ENCODE assay signal across 8 cellular contexts in genomic region chr2:23436346-23437099, GRCh38. TPM values are rescaled to one million over a fixed set of nuclear protein-coding genes. Genes with fewer than 3 reads are reported as not detected.
A peak's percentile ranks its signal among the peaks of the same experiment; 100 is the strongest.
DNase-seq lines count a peak whose midpoint lies in the region; ATAC-seq and TF ChIP-seq lines count a peak whose summit lies in the region.

No MANE protein-coding gene starts in this region.

- H3K4me3 Mint-ChIP-seq in activated CD8-positive, alpha-beta T cell treated with anti-CD3 and anti-CD28 coated beads for 36 hours: no peak overlapping the region

- H3K36me3 Mint-ChIP-seq in activated CD8-positive, alpha-beta T cell treated with anti-CD3 and anti-CD28 coated beads for 36 hours (ENCODE audit: low read depth): no peaks in the 10 kb centered on the region

- no peak overlapping the region for H3K23ac ChIP-seq in IMR-90 (ENCODE audit: low read depth, low read length)

- peaks cover 12 to 20% of the 10 kb centered on the region in 2 experiments; a peak in 3 of 4 replicates for H3K79me1 ChIP-seq in IMR-90 (ENCODE audit: low read depth in 1 of 2, low read length in 2 of 2)

- ATAC-seq in IMR-90 (ENCODE audit: low read depth) (no peak), HG02840 (IDR thresholded peaks at IDR 0.05; ENCODE audit: low FRiP score, unreplicated experiment) (no peak), GM19455 (IDR thresholded peaks at IDR 0.05; ENCODE audit: unreplicated experiment) (no peak), HG03196 (IDR thresholded peaks at IDR 0.05; ENCODE audit: unreplicated experiment) (no peak)
- ATAC-seq in activated CD8-positive, alpha-beta T cell treated with anti-CD3 and anti-CD28 coated beads for 36 hours: peak; percentile 99

- H3K27me3 ChIP-seq in IMR-90 (ENCODE audit: control insufficient read depth, insufficient read depth, low read length) (no peaks in the 10 kb centered on the region), hepatocyte (no peaks in the 10 kb centered on the region)

- CTCF ChIA-PET in IMR-90 (lab: Yijun Ruan, JAX): interaction anchor here (1.2 kb wide), 1 partner anchor 36 kb away, joined by 4 read pairs; no protein-coding TSS in a partner anchor
- CTCF ChIA-PET in activated CD8-positive, alpha-beta T cell treated with anti-CD3 and anti-CD28 coated beads for 36 hours (lab: Charles Lee): interaction anchor here (1.5 kb wide), 1 partner anchor 130 kb away, joined by 5 read pairs; no protein-coding TSS in a partner anchor

- peaks cover 9% of the 10 kb centered on the region for H3K4me1 Mint-ChIP-seq in activated CD8-positive, alpha-beta T cell treated with anti-CD3 and anti-CD28 coated beads for 36 hours (ENCODE audit: low read depth)

- H2BK15ac ChIP-seq in IMR-90 (ENCODE audit: low read depth, low read length): no peak overlapping the region

- no peak overlapping the region for H4K91ac ChIP-seq in IMR-90 (ENCODE audit: insufficient read depth, low read depth, low read length)

- H4K8ac ChIP-seq in IMR-90 (ENCODE audit: low read depth in 2 of 2, low read length in 2 of 2): no peak overlapping the region

- POLR2A ChIA-PET in IMR-90 (lab: Charles Lee; ENCODE audit: unreplicated experiment): no interaction called here
- POLR2A ChIA-PET in activated CD8-positive, alpha-beta T cell treated with anti-CD3 and anti-CD28 coated beads for 36 hours (lab: Charles Lee): interaction anchor here (0.8 kb wide), 1 partner anchor 24 kb away, joined by 3 read pairs; no protein-coding TSS in a partner anchor

- H3K79me2 ChIP-seq in hepatocyte: no peaks in the 10 kb centered on the region

- no peak overlapping the region for H3K18ac ChIP-seq in IMR-90 (ENCODE audit: low read depth, low read length)

- no peaks in the 10 kb centered on the region for H3K9me2 ChIP-seq in hepatocyte (replicated peaks; ENCODE audit: insufficient read depth)

- no TSS peak for BruUV-seq in IMR-90 (replicated peaks; lab: Mats Ljungman, UMichigan)

- H2AK5ac ChIP-seq in IMR-90 (ENCODE audit: low read depth, low read length): no peak overlapping the region; the same call in 1 of the 2 replicates

- TF ChIP-seq RAD21 in IMR-90 (IDR thresholded peaks at IDR 0.05; ENCODE audit: low read length): no peak

- H4K20me1 ChIP-seq in IMR-90 (ENCODE audit: insufficient read depth, low read length) (no peaks in the 10 kb centered on the region), hepatocyte (ENCODE audit: insufficient read depth, poor library complexity, severe bottlenecking) (no peaks in the 10 kb centered on the region)

- H3K27ac ChIP-seq in IMR-90 (ENCODE audit: insufficient read depth, low read length) (no peak overlapping the region), hepatocyte (no peak overlapping the region)

- no peak overlapping the region for H2BK120ac ChIP-seq in IMR-90 (ENCODE audit: low read depth, low read length)

- no peak overlapping the region for H3K9ac ChIP-seq in IMR-90 (ENCODE audit: low read depth, low read length)

- in situ Hi-C loops in IMR-90 (cut with MboI; ENCODE audit: low sequenced_read_pairs): no loop called here

- WGBS in IMR-90 (ENCODE audit: extremely low coverage in 2 of 2, insufficient read length in 1 of 2), 2 experiments: 83% methylated on average over 12 of the region's 16 CpGs; no CpG with 5 or more reads in 1 of the 2 experiments
- WGBS in hepatocyte (ENCODE audit: low lambda C conversion rate, missing lambda C conversion rate): 62% methylated on average over 16 of the region's 16 CpGs

- H3K9me3 ChIP-seq in IMR-90 (ENCODE audit: control insufficient read depth, insufficient read depth, low read length): peaks cover 2% of the 10 kb centered on the region
- H3K9me3 ChIP-seq in hepatocyte (ENCODE audit: low read depth): no peaks in the 10 kb centered on the region

- no peak overlapping the region for H3K27ac Mint-ChIP-seq in activated CD8-positive, alpha-beta T cell treated with anti-CD3 and anti-CD28 coated beads for 36 hours

- H4K5ac ChIP-seq in IMR-90 (ENCODE audit: low read depth, low read length): no peak overlapping the region

- DNase-seq in IMR-90 (peak; percentile 34), hepatocyte (ENCODE audit: low spot score) (no peak), GOT3 (lab: John Stamatoyannopoulos, UW) (no peak)
- DNase-seq in activated CD8-positive, alpha-beta T cell treated with anti-CD3 and anti-CD28 coated beads for 36 hours: peak; percentile 65
- DNase-seq in stimulated activated CD4-positive, alpha-beta T cell treated with anti-CD3 and anti-CD28 coated beads, Interleukin-4, amount 100 ng/mL, for 24 hours: peak; percentile 41

- no peak overlapping the region for H2AFZ ChIP-seq in IMR-90 (replicated peaks; ENCODE audit: low read length, poor library complexity)
- no peak overlapping the region for H2AFZ ChIP-seq in hepatocyte

- no peak overlapping the region for H3K4me3 ChIP-seq in IMR-90 (ENCODE audit: insufficient read depth, low read depth, low read length)
- no peak overlapping the region for H3K4me3 ChIP-seq in hepatocyte

- H3K14ac ChIP-seq in IMR-90 (replicated peaks; ENCODE audit: low read depth, low read length): no peak overlapping the region

- no peak overlapping the region for H2BK5ac ChIP-seq in IMR-90 (ENCODE audit: low read depth, low read length, poor library complexity, severe bottlenecking)

- no peak overlapping the region for H2AK9ac ChIP-seq in IMR-90 (replicated peaks; ENCODE audit: low read depth, low read length, poor library complexity)

- no peaks in the 10 kb centered on the region for H3K9me3 Mint-ChIP-seq in activated CD8-positive, alpha-beta T cell treated with anti-CD3 and anti-CD28 coated beads for 36 hours

- H3K56ac ChIP-seq in IMR-90 (ENCODE audit: extremely low read depth, insufficient read depth, low read length): no peak overlapping the region

- peaks cover 11% of the 10 kb centered on the region for H3K4me1 ChIP-seq in IMR-90 (ENCODE audit: control insufficient read depth, insufficient read depth, low read length)
- H3K4me1 ChIP-seq in hepatocyte (ENCODE audit: insufficient read depth): no peaks in the 10 kb centered on the region

- H3K36me3 ChIP-seq in IMR-90 (ENCODE audit: control insufficient read depth, insufficient read depth, low read length) (no peaks in the 10 kb centered on the region), hepatocyte (replicated peaks; ENCODE audit: insufficient read depth, low read depth) (no peaks in the 10 kb centered on the region)

- no peak overlapping the region for H3K4me2 ChIP-seq in IMR-90 (ENCODE audit: low read depth, low read length)
- peak overlapping the region; percentile 49 for H3K4me2 ChIP-seq in hepatocyte

- TF ChIP-seq CTCF in IMR-90 (conservative IDR thresholded peaks at IDR 0.05; ENCODE audit: low read depth, low read length): no peak
- no peak for TF ChIP-seq CTCF in activated CD8-positive, alpha-beta T cell treated with anti-CD3 and anti-CD28 coated beads for 36 hours (IDR thresholded peaks at IDR 0.05)
- TF ChIP-seq CTCF in hepatocyte (IDR thresholded peaks at IDR 0.05; ENCODE audit: poor library complexity): no peak

- peak overlapping the region; percentile 42; the same call in 1 of the 2 replicates for H3K4ac ChIP-seq in IMR-90 (ENCODE audit: low read depth, low read length)

- TF ChIP-seq POLR2A in IMR-90 (IDR thresholded peaks at IDR 0.05; ENCODE audit: low read depth, low read length): no peak

- dilution Hi-C loops in IMR-90 (cut with HindIII; ENCODE audit: low sequenced_read_pairs, unreplicated experiment): no loop called here

- H2BK20ac ChIP-seq in IMR-90 (ENCODE audit: low read depth, low read length): no peak overlapping the region

- peaks cover 24% of the 10 kb centered on the region for H3K27me3 Mint-ChIP-seq in activated CD8-positive, alpha-beta T cell treated with anti-CD3 and anti-CD28 coated beads for 36 hours

- H3K9me1 ChIP-seq in IMR-90 (ENCODE audit: insufficient read depth, low read length): peaks cover 5% of the 10 kb centered on the region; the same call in 1 of the 2 replicates

- intact Hi-C loops in IMR-90 (cut with micrococcal nuclease): no loop called here
- intact Hi-C loops in activated CD8-positive, alpha-beta T cell treated with anti-CD3 and anti-CD28 coated beads for 36 hours (cut with micrococcal nuclease): no loop called here

TF ChIP-seq in IMR-90, 13 proteins besides CTCF, POLR2A, EP300 and RAD21 (continues in another document):
- TF ChIP-seq MAFK (IDR thresholded peaks at IDR 0.05; ENCODE audit: low read depth, low read length) (no peak), SMC3 (IDR thresholded peaks at IDR 0.05; ENCODE audit: low read depth, low read length) (no peak), FOS (IDR thresholded peaks at IDR 0.05; ENCODE audit: low read depth, low read length) (no peak), BHLHE40 (IDR thresholded peaks at IDR 0.05; ENCODE audit: low read depth, low read length) (no peak), RFX5 (IDR thresholded peaks at IDR 0.05; ENCODE audit: low read depth, low read length) (no peak), CHD1 (IDR thresholded peaks at IDR 0.05; ENCODE audit: low read depth, low read length) (no peak), MAZ (IDR thresholded peaks at IDR 0.05; ENCODE audit: borderline replicate concordance, low read depth, low read length) (no peak), CEBPB (IDR thresholded peaks at IDR 0.05; ENCODE audit: low read depth, low read length) (no peak), RCOR1 (IDR thresholded peaks at IDR 0.05; ENCODE audit: insufficient replicate concordance, low read length) (no peak), ELK1 (IDR thresholded peaks at IDR 0.05; ENCODE audit: borderline replicate concordance, low read depth, low read length) (no peak), NFE2L2 (IDR thresholded peaks at IDR 0.05; ENCODE audit: low read depth, low read length) (no peak)

RNA-seq across cellular contexts. Expression of gene KLHL29, which starts 51.5 kb away (rescaled TPM):
- total RNA-seq in IMR-90 (2012; rRNA removed) (2.0 and 2.5 TPM in 2 replicates), hepatocyte (3.6 and 3.8 TPM in 2 replicates)
- polyA plus RNA-seq in IMR-90 (2012; rRNA removed) (7.9 and 8.0 TPM in 2 replicates), hepatocyte (9.7 and 9.9 TPM in 2 replicates)
- 3.8 and 7.2 TPM in 2 replicates for polyA plus RNA-seq in IMR-90 (2012; cell fraction: cytosol; rRNA removed)
- 41.4 and 50.7 TPM in 2 replicates for polyA plus RNA-seq in IMR-90 (2012; cell fraction: nucleus; rRNA removed; ENCODE audit: low replicate concordance)
- total RNA-seq in activated CD8-positive, alpha-beta T cell treated with anti-CD3 and anti-CD28 coated beads for 36 hours: 1 to 10 TPM; 1.0 to 1.2 TPM

Comparison
In these comparisons a context has a peak if more than half of its experiments do, and no peak if none do; other contexts are left out.
1. DNase-seq: peak in IMR-90 (single experiment), activated CD8-positive, alpha-beta T cell treated with anti-CD3 and anti-CD28 coated beads for 36 hours (single experiment) and stimulated activated CD4-positive, alpha-beta T cell treated with anti-CD3 and anti-CD28 coated beads, Interleukin-4, amount 100 ng/mL, for 24 hours (single experiment); none in hepatocyte (single experiment) and GOT3 (single experiment).